ENCODE assay signal across 9 cellular contexts in genomic region chr12:54988402-54989054, GRCh38. TPM values are rescaled to one million over a fixed set of nuclear protein-coding genes. Genes with fewer than 3 reads are reported as not detected.
DNase-seq lines count a peak whose midpoint lies in the region; ATAC-seq and TF ChIP-seq lines count a peak whose summit lies in the region.
"Had no signal": no experiment of that assay in that cellular context is flagged by ENCODE, and none has a peak within 500 bp of the region (broad histone marks: within the 10 kb centered on the region; RNA-seq: fewer than 3 reads in every experiment).

No MANE protein-coding gene starts in this region.

- intact Hi-C loops in A673 (cut with micrococcal nuclease; ENCODE audit: unreplicated experiment) = no loop called here

- no peak for ATAC-seq in GM18870 (IDR thresholded peaks at IDR 0.05; ENCODE audit: unreplicated experiment)

- BruUV-seq in A673 (replicated peaks; lab: Mats Ljungman, UMichigan) = no TSS peak

- H3K27ac ChIP-seq in A673 (ENCODE audit: low read depth, low read length, poor library complexity, severe bottlenecking) (no peak overlapping the region), skeletal muscle tissue (ENCODE audit: low read depth, low read length) (peak overlapping the region; percentile 22)

- peak overlapping the region; percentile 95 for H3K27ac Mint-ChIP-seq in glutamatergic neuron (ENCODE audit: unreplicated experiment)

- DNase-seq in A673 (ENCODE audit: low spot score) (peak; percentile 11), H4 (ENCODE audit: low spot score) (peak; percentile 34), RPMI8226 (peak; percentile 89), glutamatergic neuron (peak; percentile 56), NCI-H187 treated with DMSO at 0.1 percent for 48 hours (lab: John Stamatoyannopoulos, UW) (no peak), NOMO-1 treated with dmso at 0.1 percent for 144 hours (lab: John Stamatoyannopoulos, UW; ENCODE audit: unreplicated experiment) (no peak)

- no peaks in the 10 kb centered on the region for H3K9me3 ChIP-seq in A673 (ENCODE audit: low read depth, low read length, poor library complexity, severe bottlenecking)
- H3K9me3 ChIP-seq in skeletal muscle tissue (ENCODE audit: control insufficient read depth in 3 of 3, low read length in 3 of 3) = no peaks in the 10 kb centered on the region

- H3K27me3 Mint-ChIP-seq in glutamatergic neuron (ENCODE audit: unreplicated experiment) = peaks cover 9% of the 10 kb centered on the region

- no peaks in the 10 kb centered on the region for H3K36me3 Mint-ChIP-seq in glutamatergic neuron (ENCODE audit: unreplicated experiment)

- H3K27me3 ChIP-seq in A673 (replicated peaks; ENCODE audit: insufficient read depth, low read depth, low read length, poor library complexity) = no peaks in the 10 kb centered on the region
- no peaks in the 10 kb centered on the region for H3K27me3 ChIP-seq in skeletal muscle tissue (ENCODE audit: control insufficient read depth in 3 of 3, insufficient read depth in 3 of 3, low read length in 3 of 3)

- POLR2A ChIA-PET in A673 (lab: Charles Lee; ENCODE audit: low non-redundant PET) = no interaction called here

- CTCF ChIA-PET in A673 (lab: Charles Lee) = no interaction called here

- H3K4me3 Mint-ChIP-seq in glutamatergic neuron (ENCODE audit: unreplicated experiment) = peak overlapping the region; percentile 22

- peaks cover 13% of the 10 kb centered on the region for H3K4me1 Mint-ChIP-seq in glutamatergic neuron (ENCODE audit: low read depth, unreplicated experiment)

- TF ChIP-seq CTCF in A673 (conservative IDR thresholded peaks at IDR 0.05; ENCODE audit: low read depth, low read length) = no peak
- no peak for TF ChIP-seq CTCF in glutamatergic neuron (IDR thresholded peaks at IDR 0.05; ENCODE audit: partially characterized antibody, unreplicated experiment)

- H3K9ac ChIP-seq in skeletal muscle tissue (ENCODE audit: low read depth in 1 of 3, low read length in 3 of 3) = peak overlapping the region in 1 of 3 donors; percentile 20

- no peaks in the 10 kb centered on the region for H3K36me3 ChIP-seq in A673 (ENCODE audit: insufficient read depth, low read length, poor library complexity, severe bottlenecking)
- H3K36me3 ChIP-seq in skeletal muscle tissue (ENCODE audit: control insufficient read depth in 3 of 3, insufficient read depth in 3 of 3, low read length in 3 of 3) = no peaks in the 10 kb centered on the region

- H3K4me3 ChIP-seq in A673 (ENCODE audit: low read depth, low read length, poor library complexity, severe bottlenecking) (no peak overlapping the region), skeletal muscle tissue (ENCODE audit: low read length in 3 of 3) (no peak overlapping the region)

- peaks cover 5% of the 10 kb centered on the region for H3K9me3 Mint-ChIP-seq in glutamatergic neuron (ENCODE audit: unreplicated experiment)

- H3K4me1 ChIP-seq in A673 (ENCODE audit: insufficient read depth, low read length, poor library complexity, severe bottlenecking) = no peaks in the 10 kb centered on the region
- peaks cover 0 to 8% (median 0%) of the 10 kb centered on the region in 3 donors for H3K4me1 ChIP-seq in skeletal muscle tissue (ENCODE audit: control insufficient read depth in 3 of 3, insufficient read depth in 3 of 3, low read length in 3 of 3)

RNA-seq across cellular contexts. Expression of gene TESPA1, which starts 4.0 kb away (rescaled TPM):
- total RNA-seq in A673 (2021) = not detected in 2 replicates
- total RNA-seq in H4 (2014; rRNA removed; shearing (Covaris generic)) = 1.8 and 11.7 TPM in 2 replicates
- total RNA-seq in glutamatergic neuron (ENCODE audit: unreplicated experiment) = not detected
- 0.52 TPM for total RNA-seq in skeletal muscle tissue

RNA-seq across cellular contexts. Expression of gene NEUROD4, which starts 31.2 kb away (rescaled TPM):
- not detected in 2 replicates for total RNA-seq in A673 (2021)
- total RNA-seq in H4 (2014; rRNA removed; shearing (Covaris generic)) = not detected in 2 replicates
- total RNA-seq in glutamatergic neuron (ENCODE audit: unreplicated experiment) = 206 TPM
- total RNA-seq in skeletal muscle tissue = not detected
- total RNA-seq: mononuclear cell had no signal

Comparison
In these comparisons a context has a peak if more than half of its experiments do, and no peak if none do; other contexts are left out.
1. DNase-seq: peak in A673 (single experiment), H4 (single experiment), RPMI8226 (single experiment) and glutamatergic neuron (single experiment); none in NCI-H187 treated with DMSO at 0.1 percent for 48 hours (single experiment) and NOMO-1 treated with dmso at 0.1 percent for 144 hours (single experiment).
2. RNA of gene NEUROD4, which starts 31.2 kb away (total RNA-seq): 206 TPM in glutamatergic neuron (single experiment); not detected in A673, not detected in H4 and not detected in skeletal muscle tissue (single experiment); every median in the first group is over 100 times any median in the second.